In the genomic region with DNA sequence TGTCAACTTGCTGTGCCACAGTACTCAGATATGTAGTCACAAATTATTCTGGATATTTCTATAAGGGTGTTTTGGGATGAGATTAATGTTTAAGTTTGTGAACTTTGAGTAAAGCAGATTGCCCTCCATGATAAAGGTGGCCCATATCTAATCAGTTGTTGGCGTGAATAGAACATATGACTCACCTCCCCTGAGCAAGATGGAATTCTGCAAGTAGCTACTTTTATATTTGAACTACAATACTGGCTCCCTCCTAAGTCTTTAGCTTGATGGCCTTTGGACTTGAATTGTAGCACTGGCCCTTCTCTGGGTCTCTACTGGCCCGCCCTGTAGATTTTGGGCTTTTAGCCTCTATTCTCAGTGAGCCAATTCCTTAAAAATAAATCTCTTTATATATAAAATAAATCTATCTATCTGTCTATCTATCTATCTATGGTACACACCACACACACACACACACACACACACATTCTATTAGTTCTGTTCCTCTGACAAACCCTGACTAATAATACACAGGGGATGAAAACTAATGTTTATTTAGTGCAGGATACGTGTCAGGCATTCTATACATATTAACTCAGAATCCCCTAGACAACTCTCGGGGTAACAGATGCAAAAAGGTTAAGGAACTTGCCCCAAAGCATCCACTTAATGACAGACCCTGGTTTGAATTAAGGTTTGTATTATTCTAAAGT, we compare ENCODE assay signal across 1 cellular context.
A peak's percentile ranks its signal among the peaks of the same experiment; 100 is the strongest.
TF ChIP-seq lines count a peak whose summit lies in the region.

No MANE protein-coding gene starts in this region.

TF ChIP-seq in endothelial cell of umbilical vein, 7 proteins besides CTCF, POLR2A, EP300 and RAD21 (continued from another document):
- TF ChIP-seq FOS (IDR thresholded peaks at IDR 0.05; ENCODE audit: borderline replicate concordance, insufficient read depth, low read length) (peak; percentile 84), JUN (IDR thresholded peaks at IDR 0.05; ENCODE audit: borderline replicate concordance, insufficient read depth, insufficient read length, low read depth) (peak; percentile 73)
